In the genomic region with DNA sequence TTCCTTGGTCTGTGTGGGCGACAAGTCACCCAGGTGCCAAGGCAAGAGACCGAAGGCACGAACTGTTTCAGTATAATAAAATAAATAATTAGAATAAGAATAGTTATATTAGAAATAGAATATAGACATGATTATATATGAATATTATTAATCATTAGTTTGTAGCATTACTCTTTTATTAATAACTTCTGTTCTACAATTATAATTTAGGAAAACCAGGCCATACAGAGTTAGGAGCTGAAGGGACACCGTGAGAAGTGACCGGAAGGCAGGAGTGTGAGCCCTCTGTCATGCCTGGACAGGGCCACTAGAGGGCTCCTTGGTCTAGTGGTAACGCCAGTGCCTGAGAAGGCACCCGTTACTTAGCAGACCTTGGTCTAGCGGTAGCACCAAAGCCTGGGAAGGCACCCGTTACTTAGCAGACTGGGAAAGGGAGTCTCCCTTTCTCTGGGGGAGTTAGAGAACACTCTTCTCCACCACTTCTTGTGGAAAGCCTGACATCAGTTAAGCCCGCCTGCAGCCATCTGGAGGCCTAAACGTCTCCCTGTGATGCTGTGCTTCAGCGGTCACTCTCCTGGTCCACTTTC, we compare ENCODE assay signal across 1 cellular context.
TF ChIP-seq lines count a peak whose summit lies in the region.

No MANE protein-coding gene starts in this region.

TF ChIP-seq in GM12878, 131 proteins besides CTCF, POLR2A, EP300 and RAD21:
- TF ChIP-seq IRF4 (IDR thresholded peaks at IDR 0.05; ENCODE audit: low read depth, low read length) (0 out of 2 replicates have a peak, but pooled peaks have one; percentile 17), YY1 (IDR thresholded peaks at IDR 0.05; ENCODE audit: low read depth, low read length) (0 out of 2 replicates have a peak, but pooled peaks have one; percentile 15), SMC3 (IDR thresholded peaks at IDR 0.05; ENCODE audit: borderline replicate concordance, low read length) (peak; percentile 41), SMARCA5 (IDR thresholded peaks at IDR 0.05) (peak; percentile 35; the same call in 1 of the 2 replicates)
- TF ChIP-seq, protein P1, sequence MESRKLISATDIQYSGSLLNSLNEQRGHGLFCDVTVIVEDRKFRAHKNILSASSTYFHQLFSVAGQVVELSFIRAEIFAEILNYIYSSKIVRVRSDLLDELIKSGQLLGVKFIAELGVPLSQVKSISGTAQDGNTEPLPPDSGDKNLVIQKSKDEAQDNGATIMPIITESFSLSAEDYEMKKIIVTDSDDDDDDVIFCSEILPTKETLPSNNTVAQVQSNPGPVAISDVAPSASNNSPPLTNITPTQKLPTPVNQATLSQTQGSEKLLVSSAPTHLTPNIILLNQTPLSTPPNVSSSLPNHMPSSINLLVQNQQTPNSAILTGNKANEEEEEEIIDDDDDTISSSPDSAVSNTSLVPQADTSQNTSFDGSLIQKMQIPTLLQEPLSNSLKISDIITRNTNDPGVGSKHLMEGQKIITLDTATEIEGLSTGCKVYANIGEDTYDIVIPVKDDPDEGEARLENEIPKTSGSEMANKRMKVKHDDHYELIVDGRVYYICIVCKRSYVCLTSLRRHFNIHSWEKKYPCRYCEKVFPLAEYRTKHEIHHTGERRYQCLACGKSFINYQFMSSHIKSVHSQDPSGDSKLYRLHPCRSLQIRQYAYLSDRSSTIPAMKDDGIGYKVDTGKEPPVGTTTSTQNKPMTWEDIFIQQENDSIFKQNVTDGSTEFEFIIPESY (IDR thresholded peaks at IDR 0.05): peak; percentile 63; the same call in 1 of the 2 replicates
TF ChIP-seq in GM12878: peak in this region for 5; not testable (repeated sequence) for 126.
